Comparison of ENCODE assay signal across 8 cellular contexts in the genomic region with DNA sequence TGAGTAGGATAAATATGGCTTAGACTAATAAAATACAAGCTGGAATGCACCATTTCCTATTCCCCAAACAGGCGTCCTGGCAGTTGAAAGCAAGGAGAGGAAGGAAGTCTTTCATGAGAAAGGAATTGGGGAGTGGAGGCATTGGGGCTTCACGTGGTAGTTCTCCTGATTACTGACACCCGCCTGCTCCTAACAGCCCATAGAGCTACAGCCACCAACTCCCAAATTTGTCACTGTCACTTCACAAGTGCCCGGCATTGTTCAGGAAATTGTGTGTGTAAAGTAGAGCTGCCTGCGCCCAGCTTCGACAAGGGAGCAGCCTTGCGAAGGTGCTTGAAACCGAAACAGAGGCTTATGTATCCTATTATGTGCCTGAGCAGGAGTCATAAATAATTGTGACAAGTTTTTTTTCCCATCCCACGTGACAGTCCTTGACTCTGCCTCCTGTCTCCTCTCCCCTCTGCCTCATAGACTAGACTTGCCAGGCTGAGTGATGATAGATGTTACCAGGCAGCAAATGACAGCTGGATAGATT.
DNase-seq lines count a peak whose midpoint lies in the region; ATAC-seq and TF ChIP-seq lines count a peak whose summit lies in the region.

No MANE protein-coding gene starts in this region.

- H3K4me3 Mint-ChIP-seq in activated CD8-positive, alpha-beta T cell treated with anti-CD3 and anti-CD28 coated beads for 36 hours: peak overlapping the region; percentile 27
- H3K4me3 Mint-ChIP-seq in activated CD8-positive, alpha-beta T cell treated with anti-CD3 and anti-CD28 coated beads, Interleukin-2, amount 10 ng/mL, durations not matched to agents 7 days and 5 days: no peak overlapping the region

- H3K4me3 ChIP-seq in WI38 (ENCODE audit: low read depth, low read length): peak overlapping the region; percentile 36

- ATAC-seq in activated CD8-positive, alpha-beta T cell treated with anti-CD3 and anti-CD28 coated beads for 36 hours: peak; percentile 68
- no peak for ATAC-seq in activated CD8-positive, alpha-beta T cell treated with anti-CD3 and anti-CD28 coated beads, Interleukin-2, amount 10 ng/mL, durations not matched to agents 7 days and 5 days
- ATAC-seq in left ventricle myocardium superior: peak; percentile 48

- in situ Hi-C loops in G401 (cut with HindIII; ENCODE audit: low sequenced_read_pairs): no loop called here

- no peaks in the 10 kb centered on the region for H3K36me3 Mint-ChIP-seq in activated CD8-positive, alpha-beta T cell treated with anti-CD3 and anti-CD28 coated beads for 36 hours (ENCODE audit: low read depth)
- H3K36me3 Mint-ChIP-seq in activated CD8-positive, alpha-beta T cell treated with anti-CD3 and anti-CD28 coated beads, Interleukin-2, amount 10 ng/mL, durations not matched to agents 7 days and 5 days (ENCODE audit: low read depth): no peaks in the 10 kb centered on the region

- no peaks in the 10 kb centered on the region for H3K9me3 Mint-ChIP-seq in activated CD8-positive, alpha-beta T cell treated with anti-CD3 and anti-CD28 coated beads for 36 hours
- no peaks in the 10 kb centered on the region for H3K9me3 Mint-ChIP-seq in activated CD8-positive, alpha-beta T cell treated with anti-CD3 and anti-CD28 coated beads, Interleukin-2, amount 10 ng/mL, durations not matched to agents 7 days and 5 days (ENCODE audit: insufficient read depth)

- no peak for TF ChIP-seq CTCF in activated CD8-positive, alpha-beta T cell treated with anti-CD3 and anti-CD28 coated beads for 36 hours (IDR thresholded peaks at IDR 0.05)
- no peak for TF ChIP-seq CTCF in WI38 (IDR thresholded peaks at IDR 0.05; ENCODE audit: low read depth, low read length)

- intact Hi-C loops in activated CD8-positive, alpha-beta T cell treated with anti-CD3 and anti-CD28 coated beads for 36 hours (cut with micrococcal nuclease): no loop called here
- intact Hi-C loops in left ventricle myocardium superior (cut with micrococcal nuclease): no loop called here

- peaks cover 8% of the 10 kb centered on the region for H3K27me3 Mint-ChIP-seq in activated CD8-positive, alpha-beta T cell treated with anti-CD3 and anti-CD28 coated beads for 36 hours
- H3K27me3 Mint-ChIP-seq in activated CD8-positive, alpha-beta T cell treated with anti-CD3 and anti-CD28 coated beads, Interleukin-2, amount 10 ng/mL, durations not matched to agents 7 days and 5 days (ENCODE audit: low read depth): peaks cover 11% of the 10 kb centered on the region

- no peak overlapping the region for H3K27ac Mint-ChIP-seq in activated CD8-positive, alpha-beta T cell treated with anti-CD3 and anti-CD28 coated beads for 36 hours
- H3K27ac Mint-ChIP-seq in activated CD8-positive, alpha-beta T cell treated with anti-CD3 and anti-CD28 coated beads, Interleukin-2, amount 10 ng/mL, durations not matched to agents 7 days and 5 days: no peak overlapping the region

- DNase-seq in activated CD8-positive, alpha-beta T cell treated with anti-CD3 and anti-CD28 coated beads for 36 hours: peak; percentile 8
- no peak for DNase-seq in activated CD8-positive, alpha-beta T cell treated with anti-CD3 and anti-CD28 coated beads, Interleukin-2, amount 10 ng/mL, durations not matched to agents 7 days and 5 days
- no peak for DNase-seq in left ventricle myocardium superior
- peak; percentile 41 for DNase-seq in stromal cell of bone marrow (ENCODE audit: low read depth)
- DNase-seq in HuH-7.5 (ENCODE audit: low spot score): no peak
- DNase-seq in G401 (ENCODE audit: low spot score): no peak
- DNase-seq in NCI-H526 treated with DMSO at 0.1 percent for 48 hours (lab: John Stamatoyannopoulos, UW): no peak

- POLR2A ChIA-PET in activated CD8-positive, alpha-beta T cell treated with anti-CD3 and anti-CD28 coated beads for 36 hours (lab: Charles Lee): no interaction called here
- POLR2A ChIA-PET in activated CD8-positive, alpha-beta T cell treated with anti-CD3 and anti-CD28 coated beads, Interleukin-2, amount 10 ng/mL, durations not matched to agents 7 days and 5 days (lab: Charles Lee): no interaction called here

- CTCF ChIA-PET in activated CD8-positive, alpha-beta T cell treated with anti-CD3 and anti-CD28 coated beads for 36 hours (lab: Charles Lee): interaction anchor here (1.0 kb wide), 1 partner anchor 9 kb away, joined by 3 read pairs; no protein-coding TSS in a partner anchor
- CTCF ChIA-PET in activated CD8-positive, alpha-beta T cell treated with anti-CD3 and anti-CD28 coated beads, Interleukin-2, amount 10 ng/mL, durations not matched to agents 7 days and 5 days (lab: Charles Lee): no interaction called here

- H3K4me1 Mint-ChIP-seq in activated CD8-positive, alpha-beta T cell treated with anti-CD3 and anti-CD28 coated beads for 36 hours (ENCODE audit: low read depth): peaks cover 18% of the 10 kb centered on the region
- peaks cover 15% of the 10 kb centered on the region for H3K4me1 Mint-ChIP-seq in activated CD8-positive, alpha-beta T cell treated with anti-CD3 and anti-CD28 coated beads, Interleukin-2, amount 10 ng/mL, durations not matched to agents 7 days and 5 days (ENCODE audit: low read depth)

Comparison
In these comparisons a context has a peak if more than half of its experiments do, and no peak if none do; other contexts are left out.
1. DNase-seq: peak in activated CD8-positive, alpha-beta T cell treated with anti-CD3 and anti-CD28 coated beads for 36 hours (single experiment) and stromal cell of bone marrow (single experiment); none in activated CD8-positive, alpha-beta T cell treated with anti-CD3 and anti-CD28 coated beads, Interleukin-2, amount 10 ng/mL, durations not matched to agents 7 days and 5 days (single experiment), left ventricle myocardium superior (single experiment), HuH-7.5 (single experiment), G401 (single experiment) and NCI-H526 treated with DMSO at 0.1 percent for 48 hours (single experiment).